In the genomic region with DNA sequence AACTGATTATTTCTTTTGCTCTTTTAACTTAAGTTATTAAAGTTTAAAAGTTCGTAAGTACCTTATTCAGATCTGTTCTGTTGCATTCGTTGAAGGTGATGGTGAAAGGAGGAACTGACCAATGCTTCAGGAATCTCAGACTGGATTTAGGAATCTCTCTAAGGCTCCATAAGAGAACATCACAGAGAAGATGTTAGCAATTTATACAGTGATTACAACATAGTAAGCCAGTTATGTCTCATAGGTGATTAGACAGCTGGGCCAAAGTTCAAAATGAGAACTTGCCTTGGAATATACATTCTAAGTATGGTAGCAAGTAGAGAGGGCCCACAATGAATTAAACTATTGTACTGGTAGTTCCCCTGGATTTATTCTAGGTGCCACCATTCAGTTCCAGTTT, we compare ENCODE assay signal across 8 cellular contexts. TPM values are rescaled to one million over a fixed set of nuclear protein-coding genes. Genes with fewer than 3 reads are reported as not detected.
A peak's percentile ranks its signal among the peaks of the same experiment; 100 is the strongest.
DNase-seq lines count a peak whose midpoint lies in the region; ATAC-seq and TF ChIP-seq lines count a peak whose summit lies in the region.

No MANE protein-coding gene starts in this region.

- no peak overlapping the region for H3K4me3 ChIP-seq in OCI-LY3 (ENCODE audit: low read length)
- H3K4me3 ChIP-seq in endocrine pancreas (ENCODE audit: control insufficient read depth, insufficient read depth, low read length), result peak overlapping the region; percentile 63

- H3K27ac ChIP-seq in OCI-LY3 (ENCODE audit: low read length), result no peak overlapping the region

- peak overlapping the region; percentile 50 for H3K4me3 Mint-ChIP-seq in T-helper 1 cell treated with Interleukin-12 subunit alpha and Interleukin-12 subunit beta and Interleukin-4 antibody, amounts not matched to agents 30 μg/mL and 1 μg/mL, for 36 hours

- H4K20me1 ChIP-seq in OCI-LY3 (ENCODE audit: insufficient read depth, low read length), result peaks cover 37% of the 10 kb centered on the region

- TF ChIP-seq CTCF in OCI-LY3 (IDR thresholded peaks at IDR 0.05; ENCODE audit: low read depth, low read length), result no peak
- no peak for TF ChIP-seq CTCF in omental fat pad (IDR thresholded peaks at IDR 0.05)

- H3K9me3 Mint-ChIP-seq in T-helper 1 cell treated with Interleukin-12 subunit alpha and Interleukin-12 subunit beta and Interleukin-4 antibody, amounts not matched to agents 30 μg/mL and 1 μg/mL, for 36 hours, result no peaks in the 10 kb centered on the region

- no peaks in the 10 kb centered on the region for H3K27me3 Mint-ChIP-seq in T-helper 1 cell treated with Interleukin-12 subunit alpha and Interleukin-12 subunit beta and Interleukin-4 antibody, amounts not matched to agents 30 μg/mL and 1 μg/mL, for 36 hours (ENCODE audit: low read depth)

- H3K79me2 ChIP-seq in OCI-LY3 (ENCODE audit: low read length), result peaks cover 69% of the 10 kb centered on the region

- peaks cover 41% of the 10 kb centered on the region for H3K4me1 Mint-ChIP-seq in T-helper 1 cell treated with Interleukin-12 subunit alpha and Interleukin-12 subunit beta and Interleukin-4 antibody, amounts not matched to agents 30 μg/mL and 1 μg/mL, for 36 hours (ENCODE audit: low read depth)

- H3K9me3 ChIP-seq in OCI-LY3 (ENCODE audit: insufficient read depth, low read length), result no peaks in the 10 kb centered on the region
- H3K9me3 ChIP-seq in endocrine pancreas (ENCODE audit: control insufficient read depth, low read length), result no peaks in the 10 kb centered on the region

- H3K36me3 ChIP-seq in OCI-LY3 (replicated peaks; ENCODE audit: low read depth, low read length), result peaks cover 18% of the 10 kb centered on the region
- H3K36me3 ChIP-seq in endocrine pancreas (ENCODE audit: control insufficient read depth, insufficient read depth, low read length), result no peaks in the 10 kb centered on the region

- H3K36me3 Mint-ChIP-seq in T-helper 1 cell treated with Interleukin-12 subunit alpha and Interleukin-12 subunit beta and Interleukin-4 antibody, amounts not matched to agents 30 μg/mL and 1 μg/mL, for 36 hours (ENCODE audit: low read depth), result peaks cover 13% of the 10 kb centered on the region

- H3K27me3 ChIP-seq in OCI-LY3 (ENCODE audit: low read depth, low read length), result no peaks in the 10 kb centered on the region
- H3K27me3 ChIP-seq in endocrine pancreas (ENCODE audit: control insufficient read depth, insufficient read depth, low read length), result no peaks in the 10 kb centered on the region

- peak overlapping the region; percentile 97; the same call in 1 of the 2 replicates for H3K4me2 ChIP-seq in OCI-LY3 (ENCODE audit: low read length)

- H3K4me1 ChIP-seq in OCI-LY3 (ENCODE audit: low read length) (peaks cover 41% of the 10 kb centered on the region), endocrine pancreas (ENCODE audit: control insufficient read depth, insufficient read depth, low read length) (peaks cover 13% of the 10 kb centered on the region)

- DNase-seq in T-helper 1 cell (no peak), renal cortical epithelial cell (ENCODE audit: low read depth) (peak; percentile 68), omental fat pad (ENCODE audit: low spot score) (no peak)

- H2AFZ ChIP-seq in OCI-LY3 (ENCODE audit: low read depth, low read length), result no peak overlapping the region

- no peak for ATAC-seq in activated CD4-positive, CD25-positive, alpha-beta regulatory T cell treated with anti-CD3 and anti-CD28 coated beads, Interleukin-2, amount 50 U/mL, for 24 hours
- no peak for ATAC-seq in GM21390 (IDR thresholded peaks at IDR 0.05; ENCODE audit: unreplicated experiment)
- no peak for ATAC-seq in omental fat pad (ENCODE audit: low FRiP score)

- no peak overlapping the region for H3K27ac Mint-ChIP-seq in T-helper 1 cell treated with Interleukin-12 subunit alpha and Interleukin-12 subunit beta and Interleukin-4 antibody, amounts not matched to agents 30 μg/mL and 1 μg/mL, for 36 hours

- H3K9ac ChIP-seq in OCI-LY3 (ENCODE audit: low read length) (no peak overlapping the region), endocrine pancreas (ENCODE audit: control insufficient read depth, insufficient read depth, low read length) (no peak overlapping the region)

RNA-seq across cellular contexts. Expression of a gene that starts 3.2 kb away (rescaled TPM):
- total RNA-seq in renal cortical epithelial cell (8.9 and 10.5 TPM in 2 replicates), omental fat pad (10 to 100 TPM in 1 of 4 donors, 1 to 10 TPM in 3; 5.4 to 24.9 (median 7.5) TPM)

RNA-seq across cellular contexts. Expression of a gene that starts 32.9 kb away (rescaled TPM):
- under 0.01 and 0.05 TPM in 2 replicates for total RNA-seq in renal cortical epithelial cell
- total RNA-seq in omental fat pad, result 10 to 100 TPM in 2 of 4 donors, 1 to 10 TPM in 2; 5.3 to 27.3 (median 14.0) TPM
